ENCODE assay signal across 1 cellular context in genomic region chr5:67235399-67236110, GRCh38.
TF ChIP-seq lines count a peak whose summit lies in the region.

No MANE protein-coding gene starts in this region.

TF ChIP-seq in HepG2, 621 proteins besides CTCF, POLR2A, EP300 and RAD21 (continued from another document and continues in another):
- 0 out of 2 replicates have a peak, but pooled peaks have one; percentile 44 for TF ChIP-seq ZBTB20 (CRISPR knock-in tag; IDR thresholded peaks at IDR 0.05; ENCODE audit: borderline replicate concordance, low read depth)
- no peak for TF ChIP-seq CC2D1A (CRISPR knock-in tag; IDR thresholded peaks at IDR 0.05)
- no peak for TF ChIP-seq ZNF775 (CRISPR knock-in tag; IDR thresholded peaks at IDR 0.05; ENCODE audit: borderline replicate concordance)
- TF ChIP-seq IKZF5 (CRISPR knock-in tag; IDR thresholded peaks at IDR 0.05): peak; percentile 65; the same call in 1 of the 2 replicates
- peak; percentile 46; the same call in 1 of the 2 replicates for TF ChIP-seq ZNF792 (CRISPR knock-in tag; IDR thresholded peaks at IDR 0.05)
- TF ChIP-seq AKAP8 (CRISPR knock-in tag; IDR thresholded peaks at IDR 0.05): no peak
- TF ChIP-seq ZNF788 (CRISPR knock-in tag; IDR thresholded peaks at IDR 0.05; ENCODE audit: borderline replicate concordance): peak; percentile 34; the same call in 1 of the 2 replicates
- no peak for TF ChIP-seq ZNF235 (CRISPR knock-in tag; IDR thresholded peaks at IDR 0.05; ENCODE audit: borderline replicate concordance)
- peak; percentile 48 for TF ChIP-seq RARA (CRISPR knock-in tag; IDR thresholded peaks at IDR 0.05)
- TF ChIP-seq ZNF317 (CRISPR knock-in tag; IDR thresholded peaks at IDR 0.05): no peak
- TF ChIP-seq, protein P1, sequence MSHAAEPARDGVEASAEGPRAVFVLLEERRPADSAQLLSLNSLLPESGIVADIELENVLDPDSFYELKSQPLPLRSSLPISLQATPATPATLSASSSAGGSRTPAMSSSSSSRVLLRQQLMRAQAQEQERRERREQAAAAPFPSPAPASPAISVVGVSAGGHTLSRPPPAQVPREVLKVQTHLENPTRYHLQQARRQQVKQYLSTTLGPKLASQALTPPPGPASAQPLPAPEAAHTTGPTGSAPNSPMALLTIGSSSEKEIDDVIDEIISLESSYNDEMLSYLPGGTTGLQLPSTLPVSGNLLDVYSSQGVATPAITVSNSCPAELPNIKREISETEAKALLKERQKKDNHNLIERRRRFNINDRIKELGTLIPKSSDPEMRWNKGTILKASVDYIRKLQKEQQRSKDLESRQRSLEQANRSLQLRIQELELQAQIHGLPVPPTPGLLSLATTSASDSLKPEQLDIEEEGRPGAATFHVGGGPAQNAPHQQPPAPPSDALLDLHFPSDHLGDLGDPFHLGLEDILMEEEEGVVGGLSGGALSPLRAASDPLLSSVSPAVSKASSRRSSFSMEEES (CRISPR knock-in tag; IDR thresholded peaks at IDR 0.05): peak; percentile 47; the same call in 1 of the 2 replicates
- peak; percentile 96 for TF ChIP-seq TEAD3 (CRISPR knock-in tag; optimal IDR thresholded peaks at IDR 0.05; ENCODE audit: borderline replicate concordance)
- no peak for TF ChIP-seq MLLT10 (CRISPR knock-in tag; IDR thresholded peaks at IDR 0.05)
- no peak for TF ChIP-seq ZBTB44 (CRISPR knock-in tag; IDR thresholded peaks at IDR 0.05)
- no peak for TF ChIP-seq ZNF225 (CRISPR knock-in tag; IDR thresholded peaks at IDR 0.05)
- no peak for TF ChIP-seq ZNF451 (CRISPR knock-in tag; IDR thresholded peaks at IDR 0.05)
- no peak for TF ChIP-seq GATAD1 (CRISPR knock-in tag; IDR thresholded peaks at IDR 0.05)
- TF ChIP-seq ZBTB25 (CRISPR knock-in tag; IDR thresholded peaks at IDR 0.05): no peak
- TF ChIP-seq ZNF30 (CRISPR knock-in tag; IDR thresholded peaks at IDR 0.05): no peak
- TF ChIP-seq ZMYM2 (CRISPR knock-in tag; IDR thresholded peaks at IDR 0.05): no peak
- TF ChIP-seq, protein P2, sequence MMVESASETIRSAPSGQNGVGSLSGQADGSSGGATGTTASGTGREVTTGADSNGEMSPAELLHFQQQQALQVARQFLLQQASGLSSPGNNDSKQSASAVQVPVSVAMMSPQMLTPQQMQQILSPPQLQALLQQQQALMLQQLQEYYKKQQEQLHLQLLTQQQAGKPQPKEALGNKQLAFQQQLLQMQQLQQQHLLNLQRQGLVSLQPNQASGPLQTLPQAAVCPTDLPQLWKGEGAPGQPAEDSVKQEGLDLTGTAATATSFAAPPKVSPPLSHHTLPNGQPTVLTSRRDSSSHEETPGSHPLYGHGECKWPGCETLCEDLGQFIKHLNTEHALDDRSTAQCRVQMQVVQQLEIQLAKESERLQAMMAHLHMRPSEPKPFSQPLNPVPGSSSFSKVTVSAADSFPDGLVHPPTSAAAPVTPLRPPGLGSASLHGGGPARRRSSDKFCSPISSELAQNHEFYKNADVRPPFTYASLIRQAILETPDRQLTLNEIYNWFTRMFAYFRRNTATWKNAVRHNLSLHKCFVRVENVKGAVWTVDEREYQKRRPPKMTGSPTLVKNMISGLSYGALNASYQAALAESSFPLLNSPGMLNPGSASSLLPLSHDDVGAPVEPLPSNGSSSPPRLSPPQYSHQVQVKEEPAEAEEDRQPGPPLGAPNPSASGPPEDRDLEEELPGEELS (CRISPR knock-in tag; IDR thresholded peaks at IDR 0.05): peak; percentile 92
- TF ChIP-seq GTF2F1 (IDR thresholded peaks at IDR 0.05; ENCODE audit: low read length): no peak
- peak; percentile 35; the same call in 1 of the 2 replicates for TF ChIP-seq ETV5 (CRISPR knock-in tag; IDR thresholded peaks at IDR 0.05; ENCODE audit: borderline replicate concordance)
- no peak for TF ChIP-seq NFKBIZ (CRISPR knock-in tag; IDR thresholded peaks at IDR 0.05)
- TF ChIP-seq, protein P3, sequence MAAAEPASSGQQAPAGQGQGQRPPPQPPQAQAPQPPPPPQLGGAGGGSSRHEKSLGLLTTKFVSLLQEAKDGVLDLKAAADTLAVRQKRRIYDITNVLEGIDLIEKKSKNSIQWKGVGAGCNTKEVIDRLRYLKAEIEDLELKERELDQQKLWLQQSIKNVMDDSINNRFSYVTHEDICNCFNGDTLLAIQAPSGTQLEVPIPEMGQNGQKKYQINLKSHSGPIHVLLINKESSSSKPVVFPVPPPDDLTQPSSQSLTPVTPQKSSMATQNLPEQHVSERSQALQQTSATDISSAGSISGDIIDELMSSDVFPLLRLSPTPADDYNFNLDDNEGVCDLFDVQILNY (CRISPR knock-in tag; conservative IDR thresholded peaks at IDR 0.05): no peak
- TF ChIP-seq FIP1L1 (IDR thresholded peaks at IDR 0.05; ENCODE audit: borderline replicate concordance, insufficient read depth, low read depth, low read length): no peak
- TF ChIP-seq, protein P4, sequence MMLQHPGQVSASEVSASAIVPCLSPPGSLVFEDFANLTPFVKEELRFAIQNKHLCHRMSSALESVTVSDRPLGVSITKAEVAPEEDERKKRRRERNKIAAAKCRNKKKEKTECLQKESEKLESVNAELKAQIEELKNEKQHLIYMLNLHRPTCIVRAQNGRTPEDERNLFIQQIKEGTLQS (CRISPR knock-in tag; IDR thresholded peaks at IDR 0.05): no peak
- TF ChIP-seq NR0B2 (CRISPR knock-in tag; IDR thresholded peaks at IDR 0.05): no peak
- no peak for TF ChIP-seq ZNF142 (CRISPR knock-in tag; IDR thresholded peaks at IDR 0.05)
- TF ChIP-seq TBL1XR1 (IDR thresholded peaks at IDR 0.05; ENCODE audit: borderline replicate concordance, low read length, partially characterized antibody): no peak
- no peak for TF ChIP-seq PCBP1 (IDR thresholded peaks at IDR 0.05; ENCODE audit: borderline replicate concordance, low read depth, low read length)
- TF ChIP-seq ARNTL (CRISPR knock-in tag; IDR thresholded peaks at IDR 0.05): no peak
- peak; percentile 81 for TF ChIP-seq ZFP1 (CRISPR knock-in tag; IDR thresholded peaks at IDR 0.05)
- peak; percentile 42; the same call in 1 of the 2 replicates for TF ChIP-seq RCOR2 (CRISPR knock-in tag; IDR thresholded peaks at IDR 0.05)
- TF ChIP-seq AGO1 (IDR thresholded peaks at IDR 0.05; ENCODE audit: low read depth, low read length, poor library complexity, severe bottlenecking): no peak
- no peak for TF ChIP-seq ZNF747 (CRISPR knock-in tag; IDR thresholded peaks at IDR 0.05; ENCODE audit: borderline replicate concordance)
- TF ChIP-seq NFKB2 (CRISPR knock-in tag; IDR thresholded peaks at IDR 0.05; ENCODE audit: borderline replicate concordance): no peak
- TF ChIP-seq CENPX (CRISPR knock-in tag; IDR thresholded peaks at IDR 0.05): no peak
- TF ChIP-seq SMC3 (IDR thresholded peaks at IDR 0.05; ENCODE audit: low read length): no peak
- no peak for TF ChIP-seq FOXP1 (IDR thresholded peaks at IDR 0.05)
- peak; percentile 84 for TF ChIP-seq FOXP1 (CRISPR knock-in tag; IDR thresholded peaks at IDR 0.05)
- no peak for TF ChIP-seq SOX6 (IDR thresholded peaks at IDR 0.05)
- TF ChIP-seq SOX6 (CRISPR knock-in tag; IDR thresholded peaks at IDR 0.05): peak; percentile 98
- no peak for TF ChIP-seq PCBP2 (optimal IDR thresholded peaks at IDR 0.05; ENCODE audit: low read depth, low read length, poor library complexity, severe bottlenecking)
- no peak for TF ChIP-seq ZNF335 (CRISPR knock-in tag; IDR thresholded peaks at IDR 0.05)
- TF ChIP-seq MIXL1 (CRISPR knock-in tag; IDR thresholded peaks at IDR 0.05): no peak
- peak; percentile 63; the same call in 1 of the 2 replicates for TF ChIP-seq MEF2D (CRISPR knock-in tag; IDR thresholded peaks at IDR 0.05)
- TF ChIP-seq, protein P5, sequence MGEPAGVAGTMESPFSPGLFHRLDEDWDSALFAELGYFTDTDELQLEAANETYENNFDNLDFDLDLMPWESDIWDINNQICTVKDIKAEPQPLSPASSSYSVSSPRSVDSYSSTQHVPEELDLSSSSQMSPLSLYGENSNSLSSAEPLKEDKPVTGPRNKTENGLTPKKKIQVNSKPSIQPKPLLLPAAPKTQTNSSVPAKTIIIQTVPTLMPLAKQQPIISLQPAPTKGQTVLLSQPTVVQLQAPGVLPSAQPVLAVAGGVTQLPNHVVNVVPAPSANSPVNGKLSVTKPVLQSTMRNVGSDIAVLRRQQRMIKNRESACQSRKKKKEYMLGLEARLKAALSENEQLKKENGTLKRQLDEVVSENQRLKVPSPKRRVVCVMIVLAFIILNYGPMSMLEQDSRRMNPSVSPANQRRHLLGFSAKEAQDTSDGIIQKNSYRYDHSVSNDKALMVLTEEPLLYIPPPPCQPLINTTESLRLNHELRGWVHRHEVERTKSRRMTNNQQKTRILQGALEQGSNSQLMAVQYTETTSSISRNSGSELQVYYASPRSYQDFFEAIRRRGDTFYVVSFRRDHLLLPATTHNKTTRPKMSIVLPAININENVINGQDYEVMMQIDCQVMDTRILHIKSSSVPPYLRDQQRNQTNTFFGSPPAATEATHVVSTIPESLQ (CRISPR knock-in tag; conservative IDR thresholded peaks at IDR 0.05): no peak
- 0 out of 2 replicates have a peak, but pooled peaks have one; percentile 22 for TF ChIP-seq KAT8 (CRISPR knock-in tag; IDR thresholded peaks at IDR 0.05)
- TF ChIP-seq TCF12 (IDR thresholded peaks at IDR 0.05): no peak
- TF ChIP-seq TCF12 (CRISPR knock-in tag; IDR thresholded peaks at IDR 0.05): no peak
- no peak for TF ChIP-seq ZNF138 (CRISPR knock-in tag; IDR thresholded peaks at IDR 0.05; ENCODE audit: low read depth)
- TF ChIP-seq ZNF564 (CRISPR knock-in tag; IDR thresholded peaks at IDR 0.05): peak; percentile 34; the same call in 1 of the 2 replicates
- no peak for TF ChIP-seq MAFF (IDR thresholded peaks at IDR 0.05; ENCODE audit: low read depth, low read length)
- TF ChIP-seq GATAD2A (CRISPR knock-in tag; IDR thresholded peaks at IDR 0.05): peak; percentile 87
- 0 out of 2 replicates have a peak, but pooled peaks have one; percentile 24 for TF ChIP-seq ZKSCAN8 (CRISPR knock-in tag; IDR thresholded peaks at IDR 0.05; ENCODE audit: borderline replicate concordance)
- TF ChIP-seq ZC3H13 (CRISPR knock-in tag; IDR thresholded peaks at IDR 0.05): no peak
